8 cellular contexts compared by ENCODE assay signal in genomic region chr1:2412395-2412772, GRCh38. TPM values are rescaled to one million over a fixed set of nuclear protein-coding genes. Genes with fewer than 3 reads are reported as not detected.
DNase-seq lines count a peak whose midpoint lies in the region; ATAC-seq and TF ChIP-seq lines count a peak whose summit lies in the region.

Gene PEX10 (minus strand): TSS chr1:2412564. CDS start chr1:2412502, 62 bp downstream.

- TF ChIP-seq CTCF in astrocyte of the cerebellum (IDR thresholded peaks at IDR 0.05; ENCODE audit: low read depth, low read length, missing control alignments): no peak
- TF ChIP-seq CTCF in vagina (IDR thresholded peaks at IDR 0.05): no peak

- H3K27me3 ChIP-seq in rectal smooth muscle tissue (ENCODE audit: control insufficient read depth, insufficient read depth, low read length) (no peaks in the 10 kb centered on the region), vagina (no peaks in the 10 kb centered on the region)

- H3K36me3 ChIP-seq in rectal smooth muscle tissue (ENCODE audit: control insufficient read depth, insufficient read depth, low read length): peaks cover 3% of the 10 kb centered on the region
- H3K36me3 ChIP-seq in vagina: peaks cover 0 to 9% of the 10 kb centered on the region in 2 donors

- H3K27ac ChIP-seq in rectal smooth muscle tissue (ENCODE audit: low read depth, low read length) (peak within 1 kb of the TSS; percentile 90), vagina (peak within 1 kb of the TSS; percentile 82)

- H3K4me3 ChIP-seq in astrocyte of the cerebellum (ENCODE audit: low read depth, low read length) (peak within 1 kb of the TSS; percentile 84), rectal smooth muscle tissue (ENCODE audit: low read length) (peak within 1 kb of the TSS; percentile 83), vagina (peak within 1 kb of the TSS; percentile 71 to 79)

- in situ Hi-C loops in astrocyte of the cerebellum (cut with HindIII; ENCODE audit: low sequenced_read_pairs): no loop called here

- intact Hi-C loops in vagina (cut with DNase I): loop anchor here (2.0 to 10.0 kb wide), 4 partner anchors 115 to 392 kb away; partner anchors contain the start of genes PANK4 and TTC34

- peak; percentile 93 for DNase-seq in NCI-H2029 (lab: John Stamatoyannopoulos, UW)
- DNase-seq in T-helper 9 cell: peak; percentile 98
- DNase-seq in astrocyte of the cerebellum (ENCODE audit: low read depth): peak; percentile 84
- DNase-seq in hepatic stellate cell (ENCODE audit: low spot score): peak; percentile 97
- no peak for DNase-seq in vagina (ENCODE audit: extremely low spot score in 2 of 2)

- peak in 1 of 2 donors; percentile 16 for TF ChIP-seq POLR2A in vagina (IDR thresholded peaks at IDR 0.05)

- peak; percentile 35 for ATAC-seq in GM18508 (IDR thresholded peaks at IDR 0.05; ENCODE audit: insufficient read depth, unreplicated experiment)
- ATAC-seq in HG02981 (IDR thresholded peaks at IDR 0.05; ENCODE audit: unreplicated experiment): peak; percentile 81

- no peaks in the 10 kb centered on the region for H3K9me3 ChIP-seq in vagina

- H3K4me1 ChIP-seq in rectal smooth muscle tissue (ENCODE audit: control insufficient read depth, insufficient read depth, low read length): peaks cover 14% of the 10 kb centered on the region
- H3K4me1 ChIP-seq in vagina: peaks cover 27% of the 10 kb centered on the region

- peak within 1 kb of the TSS; percentile 76 for H3K9ac ChIP-seq in rectal smooth muscle tissue (ENCODE audit: low read length)

RNA-seq across cellular contexts. Expression of gene PEX10, which starts in this region (rescaled TPM):
- 15.2 TPM for total RNA-seq in vagina

Comparison
In these comparisons a context has a peak if more than half of its experiments do, and no peak if none do; other contexts are left out.
1. DNase-seq: peak in NCI-H2029 (single experiment), T-helper 9 cell (single experiment), astrocyte of the cerebellum (single experiment) and hepatic stellate cell (single experiment); none in vagina (0 of 2).
2. Peak in every context shown above with its lines, with median percentiles within 50 percentile points of each other: H3K4me3 ChIP-seq.